20 cellular contexts compared by ENCODE assay signal in genomic region chr3:41148901-41149300, GRCh38. TPM values are rescaled to one million over a fixed set of nuclear protein-coding genes. Genes with fewer than 3 reads are reported as not detected.
DNase-seq lines count a peak whose midpoint lies in the region; ATAC-seq and TF ChIP-seq lines count a peak whose summit lies in the region.
"Had no signal": no experiment of that assay in that cellular context is flagged by ENCODE, and none has a peak within 500 bp of the region (broad histone marks: within the 10 kb centered on the region; RNA-seq: fewer than 3 reads in every experiment).

No MANE protein-coding gene starts in this region.

- H3K4me1 ChIP-seq in vagina (no peaks in the 10 kb centered on the region), SJCRH30 (no peaks in the 10 kb centered on the region)
- H3K4me1 ChIP-seq: HAP-1 had no signal

- intact Hi-C loops in vagina (cut with DNase I) = no loop called here

- H3K4me3 Mint-ChIP-seq in progenitor cell of endocrine pancreas (ENCODE audit: low read depth) = no peak overlapping the region

- H3K27ac ChIP-seq in vagina = no peak overlapping the region
- H3K27ac ChIP-seq in SJCRH30 = no peak overlapping the region
- H3K27ac ChIP-seq: 22Rv1 had no signal

- H3K4me3 ChIP-seq in vagina (no peak overlapping the region), SJCRH30 (no peak overlapping the region)
- H3K4me3 ChIP-seq: HAP-1, MG63 had no signal

- peaks cover 6% of the 10 kb centered on the region for H3K36me3 Mint-ChIP-seq in progenitor cell of endocrine pancreas (ENCODE audit: insufficient read depth)

- no peaks in the 10 kb centered on the region for H3K4me1 Mint-ChIP-seq in progenitor cell of endocrine pancreas (ENCODE audit: low read depth)
- H3K4me1 Mint-ChIP-seq: IgD-negative memory B cell had no signal

- no peak for TF ChIP-seq CTCF in progenitor cell of endocrine pancreas (IDR thresholded peaks at IDR 0.05; ENCODE audit: unreplicated experiment)
- no peak for TF ChIP-seq CTCF in vagina (IDR thresholded peaks at IDR 0.05)
- TF ChIP-seq CTCF in omental fat pad (IDR thresholded peaks at IDR 0.05) = no peak

- peak overlapping the region; percentile 31 for H3K27ac Mint-ChIP-seq in progenitor cell of endocrine pancreas
- H3K27ac Mint-ChIP-seq: IgD-negative memory B cell had no signal

- H3K36me3 ChIP-seq in vagina (no peaks in the 10 kb centered on the region), SJCRH30 (no peaks in the 10 kb centered on the region)
- H3K36me3 ChIP-seq: HAP-1, MG63 had no signal

- H3K9me3 ChIP-seq in vagina (no peaks in the 10 kb centered on the region), SJCRH30 (replicated peaks) (no peaks in the 10 kb centered on the region)
- H3K9me3 ChIP-seq: HAP-1, MG63 had no signal

- no peaks in the 10 kb centered on the region for H3K27me3 ChIP-seq in vagina
- H3K27me3 ChIP-seq in SJCRH30 = no peaks in the 10 kb centered on the region
- H3K27me3 ChIP-seq: MG63 had no signal

- DNase-seq in NCI-H2171 (lab: John Stamatoyannopoulos, UW) (peak; percentile 11), NCI-H2171 treated with DMSO at 0.1 percent for 48 hours (lab: John Stamatoyannopoulos, UW) (no peak), dermis blood vessel endothelial cell (peak; percentile 14), progenitor cell of endocrine pancreas (ENCODE audit: low spot score, unreplicated experiment) (no peak), vagina (ENCODE audit: extremely low spot score in 2 of 2) (no peak), omental fat pad (ENCODE audit: low spot score) (no peak), SJCRH30 (no peak)
- DNase-seq: AML-193, Kasumi-1, MG63, NCI-H1092, NCI-H146, NCI-H2029 treated with DMSO at 0.1 percent for 48 hours, NCI-H510A treated with DMSO at 0.1 percent for 48 hours, NCI-H774, SIG-M5 had no signal

- ATAC-seq in omental fat pad (ENCODE audit: low FRiP score) (no peak), HG03342 (IDR thresholded peaks at IDR 0.05; ENCODE audit: unreplicated experiment) (no peak)

- H3K27me3 Mint-ChIP-seq in progenitor cell of endocrine pancreas = peaks cover 6% of the 10 kb centered on the region

- H3K9me3 Mint-ChIP-seq in progenitor cell of endocrine pancreas (ENCODE audit: low read depth) = peaks cover 18% of the 10 kb centered on the region

- TF ChIP-seq POLR2A in vagina (IDR thresholded peaks at IDR 0.05) = no peak

RNA-seq across cellular contexts. Expression of gene CTNNB1, which starts 50.4 kb away (rescaled TPM):
- total RNA-seq in dermis blood vessel endothelial cell (1,367 and 1,954 TPM in 2 replicates), progenitor cell of endocrine pancreas (504 and 531 TPM in 2 replicates), vagina (505 TPM), omental fat pad (100 to 1,000 TPM; 379 to 659 (median 437) TPM)
- 613 and 641 TPM in 2 replicates for total RNA-seq in SJCRH30 (2014; rRNA removed; shearing (Covaris generic))

Comparison
In these comparisons a context has a peak if more than half of its experiments do, and no peak if none do; other contexts are left out.
1. DNase-seq: peak in NCI-H2171 (single experiment) and dermis blood vessel endothelial cell (single experiment); none in NCI-H2171 treated with DMSO at 0.1 percent for 48 hours (single experiment), progenitor cell of endocrine pancreas (single experiment), vagina (0 of 2), omental fat pad (single experiment) and SJCRH30 (0 of 2).